Comparison of ENCODE assay signal across 20 cellular contexts in the genomic region with DNA sequence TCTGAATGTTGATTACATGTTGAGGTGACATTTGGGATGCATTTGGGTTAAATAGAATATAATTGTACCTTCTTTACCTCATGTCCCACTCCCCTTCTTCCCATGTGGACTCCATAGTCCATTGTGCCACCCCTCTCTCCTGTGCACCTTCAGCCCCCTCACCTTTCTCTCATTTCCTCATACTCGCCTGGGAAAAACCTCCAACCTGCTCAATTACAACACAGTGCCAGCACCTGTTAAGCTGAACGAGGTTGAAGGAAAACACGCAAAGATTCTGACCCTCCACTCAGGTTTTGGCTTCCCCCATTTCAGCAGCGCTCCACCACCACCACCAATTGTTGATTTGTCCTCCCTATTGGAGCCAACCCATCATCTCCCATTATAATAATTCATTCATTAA. TPM values are rescaled to one million over a fixed set of nuclear protein-coding genes. Genes with fewer than 3 reads are reported as not detected.
DNase-seq lines count a peak whose midpoint lies in the region; ATAC-seq and TF ChIP-seq lines count a peak whose summit lies in the region.
"Had no signal": no experiment of that assay in that cellular context is flagged by ENCODE, and none has a peak within 500 bp of the region (broad histone marks: within the 10 kb centered on the region; RNA-seq: fewer than 3 reads in every experiment).

No MANE protein-coding gene starts in this region.

- no peaks in the 10 kb centered on the region for H3K36me3 Mint-ChIP-seq in activated naive CD8-positive, alpha-beta T cell
- H3K36me3 Mint-ChIP-seq in activated naive CD8-positive, alpha-beta T cell treated with anti-CD3 and anti-CD28 coated beads, Interleukin-2, amount 50 U/mL, for 24 hours (ENCODE audit: low read depth) = no peaks in the 10 kb centered on the region
- H3K36me3 Mint-ChIP-seq in effector memory CD8-positive, alpha-beta T cell (ENCODE audit: insufficient read depth) = peaks cover 27% of the 10 kb centered on the region
- H3K36me3 Mint-ChIP-seq in natural killer cell treated with Interleukin-12 subunit alpha and Interleukin-12 subunit beta and Interleukin-15 and Interleukin-18, amount 100 ng/mL, for 72 hours = no peaks in the 10 kb centered on the region

- peaks cover 61% of the 10 kb centered on the region for H3K4me1 Mint-ChIP-seq in activated naive CD8-positive, alpha-beta T cell (ENCODE audit: low read depth)
- peaks cover 69% of the 10 kb centered on the region for H3K4me1 Mint-ChIP-seq in activated naive CD8-positive, alpha-beta T cell treated with anti-CD3 and anti-CD28 coated beads, Interleukin-2, amount 50 U/mL, for 24 hours
- H3K4me1 Mint-ChIP-seq in effector memory CD8-positive, alpha-beta T cell (ENCODE audit: low read depth in 2 of 2) = peaks cover 47 to 77% of the 10 kb centered on the region in 2 donors
- peaks cover 63 to 64% of the 10 kb centered on the region in 2 donors for H3K4me1 Mint-ChIP-seq in natural killer cell treated with Interleukin-12 subunit alpha and Interleukin-12 subunit beta and Interleukin-15 and Interleukin-18, amount 100 ng/mL, for 72 hours (ENCODE audit: low read depth in 2 of 2)

- peaks cover 6% of the 10 kb centered on the region for H3K9me3 Mint-ChIP-seq in activated naive CD8-positive, alpha-beta T cell (ENCODE audit: low read depth)
- H3K9me3 Mint-ChIP-seq in activated naive CD8-positive, alpha-beta T cell treated with anti-CD3 and anti-CD28 coated beads, Interleukin-2, amount 50 U/mL, for 24 hours = peaks cover 14% of the 10 kb centered on the region
- H3K9me3 Mint-ChIP-seq in effector memory CD8-positive, alpha-beta T cell = peaks cover 0 to 4% of the 10 kb centered on the region in 2 donors
- H3K9me3 Mint-ChIP-seq in natural killer cell treated with Interleukin-12 subunit alpha and Interleukin-12 subunit beta and Interleukin-15 and Interleukin-18, amount 100 ng/mL, for 72 hours = no peaks in the 10 kb centered on the region

- H3K27me3 Mint-ChIP-seq in activated naive CD8-positive, alpha-beta T cell = no peaks in the 10 kb centered on the region
- no peaks in the 10 kb centered on the region for H3K27me3 Mint-ChIP-seq in activated naive CD8-positive, alpha-beta T cell treated with anti-CD3 and anti-CD28 coated beads, Interleukin-2, amount 50 U/mL, for 24 hours
- H3K27me3 Mint-ChIP-seq in effector memory CD8-positive, alpha-beta T cell = no peaks in the 10 kb centered on the region
- no peaks in the 10 kb centered on the region for H3K27me3 Mint-ChIP-seq in natural killer cell treated with Interleukin-12 subunit alpha and Interleukin-12 subunit beta and Interleukin-15 and Interleukin-18, amount 100 ng/mL, for 72 hours

- H3K4me3 ChIP-seq in breast epithelium = no peak overlapping the region
- H3K4me3 ChIP-seq: PC-9 had no signal

- no peaks in the 10 kb centered on the region for H3K27me3 ChIP-seq in breast epithelium

- no peak for ATAC-seq in activated naive CD8-positive, alpha-beta T cell treated with anti-CD3 and anti-CD28 coated beads, Interleukin-2, amount 50 U/mL, for 24 hours
- no peak for ATAC-seq in effector memory CD8-positive, alpha-beta T cell (replicated peaks)
- no peak for ATAC-seq in natural killer cell treated with Interleukin-12 subunit alpha and Interleukin-12 subunit beta and Interleukin-15 and Interleukin-18, amount 100 ng/mL, for 72 hours
- ATAC-seq: HCT116 had no signal

- peak overlapping the region; percentile 12 for H3K27ac Mint-ChIP-seq in activated naive CD8-positive, alpha-beta T cell
- H3K27ac Mint-ChIP-seq in activated naive CD8-positive, alpha-beta T cell treated with anti-CD3 and anti-CD28 coated beads, Interleukin-2, amount 50 U/mL, for 24 hours = no peak overlapping the region
- peak overlapping the region; percentile 11 to 85 for H3K27ac Mint-ChIP-seq in effector memory CD8-positive, alpha-beta T cell
- H3K27ac Mint-ChIP-seq in natural killer cell treated with Interleukin-12 subunit alpha and Interleukin-12 subunit beta and Interleukin-15 and Interleukin-18, amount 100 ng/mL, for 72 hours = peak overlapping the region; percentile 50 to 63
- H3K27ac Mint-ChIP-seq: IgD-negative memory B cell had no signal

- TF ChIP-seq POLR2A in breast epithelium (IDR thresholded peaks at IDR 0.05) = no peak

- H3K27ac ChIP-seq in breast epithelium = no peak overlapping the region
- H3K27ac ChIP-seq: C4-2B, PC-9, RWPE1 had no signal

- no peak overlapping the region for H3K4me3 Mint-ChIP-seq in activated naive CD8-positive, alpha-beta T cell
- no peak overlapping the region for H3K4me3 Mint-ChIP-seq in activated naive CD8-positive, alpha-beta T cell treated with anti-CD3 and anti-CD28 coated beads, Interleukin-2, amount 50 U/mL, for 24 hours
- peak overlapping the region; percentile 17 to 43 for H3K4me3 Mint-ChIP-seq in effector memory CD8-positive, alpha-beta T cell
- peak overlapping the region; percentile 62 for H3K4me3 Mint-ChIP-seq in natural killer cell treated with Interleukin-12 subunit alpha and Interleukin-12 subunit beta and Interleukin-15 and Interleukin-18, amount 100 ng/mL, for 72 hours

- no peaks in the 10 kb centered on the region for H3K9me3 ChIP-seq in breast epithelium
- H3K9me3 ChIP-seq: Caco-2 had no signal

- no peak for DNase-seq in activated naive CD8-positive, alpha-beta T cell treated with anti-CD3 and anti-CD28 coated beads, Interleukin-2, amount 50 U/mL, for 24 hours
- no peak for DNase-seq in effector memory CD8-positive, alpha-beta T cell
- no peak for DNase-seq in natural killer cell treated with Interleukin-12 subunit alpha and Interleukin-12 subunit beta and Interleukin-15 and Interleukin-18, amount 100 ng/mL, for 72 hours (ENCODE audit: low spot score)
- DNase-seq in activated CD4-positive, alpha-beta T cell treated with anti-CD3 and anti-CD28 coated beads for 1 hour = no peak
- no peak for DNase-seq in activated CD4-positive, CD25-positive, alpha-beta regulatory T cell (lab: John Stamatoyannopoulos, UW)
- no peak for DNase-seq in SKM-1 (lab: John Stamatoyannopoulos, UW; ENCODE audit: unreplicated experiment)
- no peak for DNase-seq in breast epithelium (ENCODE audit: low spot score in 2 of 2)
- DNase-seq: Caco-2, NCI-H1105 treated with DMSO at 0.1 percent for 48 hours, NCI-H2029 treated with DMSO at 0.1 percent for 48 hours, NCI-H226, NCI-H510A treated with DMSO at 0.1 percent for 48 hours, NCI-H748 treated with DMSO at 0.1 percent for 48 hours, SHP77 treated with DMSO at 0.1 percent for 48 hours had no signal

- H3K4me1 ChIP-seq in breast epithelium = no peaks in the 10 kb centered on the region

- H3K36me3 ChIP-seq in breast epithelium = no peaks in the 10 kb centered on the region

- intact Hi-C loops in breast epithelium (cut with DNase I; ENCODE audit: low total_unique reads) = no loop called here

- no peak for TF ChIP-seq CTCF in breast epithelium (IDR thresholded peaks at IDR 0.05)

RNA-seq across cellular contexts. Expression of gene PPP2R5C, which starts 33.9 kb away (rescaled TPM):
- total RNA-seq in natural killer cell treated with Interleukin-12 subunit alpha and Interleukin-12 subunit beta and Interleukin-15 and Interleukin-18, amount 100 ng/mL, for 72 hours = 100 to 1,000 TPM; 149 to 210 TPM
- total RNA-seq in breast epithelium = 100 to 1,000 TPM in 2 of 3 donors, 10 to 100 TPM in 1; 90.5 to 105 (median 102) TPM

Comparison
In these comparisons a context has a peak if more than half of its experiments do, and no peak if none do; other contexts are left out.
1. H3K4me3 Mint-ChIP-seq: peak in effector memory CD8-positive, alpha-beta T cell (2 of 2) and natural killer cell treated with Interleukin-12 subunit alpha and Interleukin-12 subunit beta and Interleukin-15 and Interleukin-18, amount 100 ng/mL, for 72 hours (single experiment); none in activated naive CD8-positive, alpha-beta T cell (single experiment) and activated naive CD8-positive, alpha-beta T cell treated with anti-CD3 and anti-CD28 coated beads, Interleukin-2, amount 50 U/mL, for 24 hours (single experiment).